In the genomic region with DNA sequence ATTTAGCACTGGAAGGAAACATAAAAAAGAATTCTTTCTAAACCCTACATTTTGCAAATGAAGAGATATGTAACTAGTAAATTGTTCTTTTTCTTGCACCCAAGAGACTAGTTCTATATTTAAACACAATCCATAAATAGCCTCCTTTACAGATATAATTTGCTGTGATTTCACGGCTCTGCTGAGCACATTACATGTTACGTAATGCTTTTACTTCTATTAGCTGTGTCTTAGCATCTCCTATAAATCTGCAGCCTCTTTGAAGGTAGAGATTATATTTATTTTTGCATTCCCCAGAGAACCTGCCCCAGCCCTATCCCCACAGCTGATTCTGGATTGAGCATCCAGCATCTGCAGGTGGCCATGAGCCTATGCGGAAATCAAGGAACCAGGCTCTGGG, we compare ENCODE assay signal across 16 cellular contexts. TPM values are rescaled to one million over a fixed set of nuclear protein-coding genes. Genes with fewer than 3 reads are reported as not detected.
DNase-seq lines count a peak whose midpoint lies in the region; ATAC-seq and TF ChIP-seq lines count a peak whose summit lies in the region.
"Had no signal": no experiment of that assay in that cellular context is flagged by ENCODE, and none has a peak within 500 bp of the region (broad histone marks: within the 10 kb centered on the region; RNA-seq: fewer than 3 reads in every experiment).

No MANE protein-coding gene starts in this region.

- H3K9me3 ChIP-seq in heart left ventricle (no peaks in the 10 kb centered on the region), left ventricle myocardium inferior (replicated peaks) (no peaks in the 10 kb centered on the region)

- DNase-seq in heart left ventricle (no peak), left cardiac atrium (no peak), NCI-H69 (lab: John Stamatoyannopoulos, UW) (peak; percentile 41), left ventricle myocardium inferior (no peak), superior temporal gyrus (ENCODE audit: extremely low spot score) (peak; percentile 67), dermis blood vessel endothelial cell (no peak), NCI-H187 treated with DMSO at 0.1 percent for 48 hours (lab: John Stamatoyannopoulos, UW) (no peak), GM10248 (ENCODE audit: extremely low spot score) (no peak)
- DNase-seq: MV-4-11, NCI-H510A, NCI-H774, OCI-M1, SHP77 treated with DMSO at 0.1 percent for 48 hours had no signal

- ATAC-seq in heart left ventricle (peak in 3 of 4 donors; percentile 44 to 60 (median 56)), left cardiac atrium (no peak)
- ATAC-seq: SK-N-SH treated with all-trans-retinoic acid at 6 μM for 48 hours had no signal

- WGBS in heart left ventricle, 4 donors: 31 to 67% (median 53%) methylated on average over 2 to 3 of the region's 3 CpGs

- intact Hi-C loops in heart left ventricle (cut with DNase I): loop anchor here in 5 of 10 donors (5.0 to 10.0 kb wide), 6 partner anchors 70 to 323 kb away; no protein-coding TSS in a partner anchor
- intact Hi-C loops in left cardiac atrium (cut with DNase I): loop anchor here in 1 of 2 donors (5.0 to 10.0 kb wide), 2 partner anchors 133 to 525 kb away; no protein-coding TSS in a partner anchor
- intact Hi-C loops in left ventricle myocardium inferior (cut with micrococcal nuclease): no loop called here

- H3K27me3 ChIP-seq in heart left ventricle: peaks cover 0 to 38% (median 0%) of the 10 kb centered on the region in 9 donors
- no peaks in the 10 kb centered on the region for H3K27me3 ChIP-seq in left ventricle myocardium inferior (ENCODE audit: low read depth)

- CTCF ChIA-PET in GM10248 (lab: Yijun Ruan, JAX): interaction anchor here (5.1 kb wide), 1 partner anchor 558 kb away, joined by 27 read pairs; no protein-coding TSS in a partner anchor

- H3K36me3 ChIP-seq in heart left ventricle (no peaks in the 10 kb centered on the region), left ventricle myocardium inferior (no peaks in the 10 kb centered on the region)

- POLR2A ChIA-PET in GM10248 (lab: Yijun Ruan, JAX): no interaction called here

- no peak for TF ChIP-seq CTCF in heart left ventricle (IDR thresholded peaks at IDR 0.05)
- TF ChIP-seq CTCF in left ventricle myocardium inferior (IDR thresholded peaks at IDR 0.05; ENCODE audit: borderline replicate concordance): no peak
- no peak for TF ChIP-seq CTCF in GM10248 (IDR thresholded peaks at IDR 0.05; ENCODE audit: control extremely low read depth, extremely low read depth, low read depth, missing control alignments)

- H3K27ac ChIP-seq in heart left ventricle (peak overlapping the region in 3 of 12 donors; percentile 12 to 45 (median 31)), left ventricle myocardium inferior (replicated peaks) (peak overlapping the region; percentile 54)
- H3K27ac ChIP-seq: C4-2B, KMS-11 had no signal

- TF ChIP-seq POLR2A in heart left ventricle (IDR thresholded peaks at IDR 0.05): no peak

- H3K4me3 ChIP-seq in heart left ventricle (no peak overlapping the region), left ventricle myocardium inferior (no peak overlapping the region)

- H3K4me1 ChIP-seq in heart left ventricle (peaks cover 0 to 34% (median 12%) of the 10 kb centered on the region in 12 donors), left ventricle myocardium inferior (peaks cover 36% of the 10 kb centered on the region)

RNA-seq across cellular contexts. Expression of gene LACC1, which starts 32.2 kb away (rescaled TPM):
- total RNA-seq in heart left ventricle: 10 to 100 TPM in 2 of 9 donors, 1 to 10 TPM in 7; 2.7 to 17.8 (median 4.3) TPM
- polyA plus RNA-seq in heart left ventricle: 1 to 10 TPM; 3.0 to 7.8 TPM
- 1 to 10 TPM; 5.5 to 7.5 TPM for total RNA-seq in left cardiac atrium
- total RNA-seq in left ventricle myocardium inferior: 2.3 TPM
- 10.9 and 14.1 TPM in 2 replicates for total RNA-seq in dermis blood vessel endothelial cell

RNA-seq across cellular contexts. Expression of gene CCDC122, which starts 32.3 kb away (rescaled TPM):
- total RNA-seq in heart left ventricle (1 to 10 TPM; 2.3 to 10.0 (median 4.9) TPM), left cardiac atrium (10 to 100 TPM in 1 of 2 donors, 1 to 10 TPM in 1; 3.2 to 10.0 TPM), left ventricle myocardium inferior (2.0 TPM), dermis blood vessel endothelial cell (0.68 and 5.4 TPM in 2 replicates)
- 1 to 10 TPM; 1.4 to 5.2 TPM for polyA plus RNA-seq in heart left ventricle

Comparison
In these comparisons a context has a peak if more than half of its experiments do, and no peak if none do; other contexts are left out.
1. ATAC-seq: peak in heart left ventricle (3 of 4); none in left cardiac atrium (0 of 2).
2. DNase-seq: peak in NCI-H69 (single experiment) and superior temporal gyrus (single experiment); none in heart left ventricle (0 of 5), left cardiac atrium (single experiment), left ventricle myocardium inferior (single experiment), dermis blood vessel endothelial cell (single experiment), NCI-H187 treated with DMSO at 0.1 percent for 48 hours (single experiment) and GM10248 (single experiment).